16 cellular contexts compared by ENCODE assay signal in the genomic region with DNA sequence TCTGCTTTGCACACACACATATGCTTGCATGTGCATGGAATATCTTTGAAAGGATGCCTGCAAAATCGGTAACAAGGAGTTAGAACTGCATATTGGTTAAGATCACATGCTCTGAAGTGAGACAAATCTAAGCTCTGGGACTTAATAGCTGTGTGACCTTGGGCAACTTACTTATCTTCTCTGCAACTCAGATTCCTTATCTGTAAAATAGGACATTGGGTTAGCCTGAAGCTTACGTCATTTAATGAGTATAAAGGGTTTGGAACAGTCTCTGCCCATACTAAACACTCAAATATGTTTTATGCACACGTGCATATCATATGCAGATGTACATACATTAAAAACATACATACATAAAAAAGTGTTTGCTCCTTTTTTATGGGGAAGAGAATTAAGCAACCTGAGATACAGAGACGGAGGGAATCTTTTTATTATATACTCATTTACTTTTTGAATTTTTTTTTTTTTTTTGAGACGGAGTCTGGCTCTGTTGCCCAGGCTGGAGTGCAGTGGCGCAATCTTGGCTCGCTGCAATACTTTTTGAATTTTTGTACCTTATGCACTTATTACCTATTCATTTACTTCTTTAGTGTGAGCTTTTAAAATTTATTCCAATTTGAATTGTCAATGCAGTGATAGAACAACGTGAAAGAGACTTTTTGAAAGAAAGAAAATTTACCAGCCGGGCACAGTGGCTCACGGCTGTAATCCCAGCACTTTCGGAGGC.
A peak's percentile ranks its signal among the peaks of the same experiment; 100 is the strongest.
DNase-seq lines count a peak whose midpoint lies in the region; ATAC-seq and TF ChIP-seq lines count a peak whose summit lies in the region.
"Had no signal": no experiment of that assay in that cellular context is flagged by ENCODE, and none has a peak within 500 bp of the region (broad histone marks: within the 10 kb centered on the region; RNA-seq: fewer than 3 reads in every experiment).

No MANE protein-coding gene starts in this region.

- H3K9me3 ChIP-seq in BLaER1 (no peaks in the 10 kb centered on the region), KOPT-K1 (ENCODE audit: insufficient read depth, low read length, poor library complexity, severe bottlenecking) (no peaks in the 10 kb centered on the region), neural progenitor cell (ENCODE audit: low read depth) (no peaks in the 10 kb centered on the region)
- H3K9me3 ChIP-seq: left ventricle myocardium inferior had no signal

- H3K4me1 ChIP-seq in BLaER1 (peaks cover 100% of the 10 kb centered on the region), neural progenitor cell (peaks cover 68% of the 10 kb centered on the region)

- H3K36me3 ChIP-seq in BLaER1: peaks cover 60% of the 10 kb centered on the region
- peaks cover 47% of the 10 kb centered on the region for H3K36me3 ChIP-seq in KOPT-K1 (ENCODE audit: insufficient read depth, low read length)
- H3K36me3 ChIP-seq in neural progenitor cell: no peaks in the 10 kb centered on the region
- H3K36me3 ChIP-seq: left ventricle myocardium inferior had no signal

- peaks cover 18% of the 10 kb centered on the region for H3K36me3 Mint-ChIP-seq in neural progenitor cell

- no peak overlapping the region for H2AFZ ChIP-seq in neural progenitor cell (replicated peaks)

- H3K4me3 ChIP-seq in BLaER1 (no peak overlapping the region), neural progenitor cell (peak overlapping the region; percentile 31)
- H3K4me3 ChIP-seq: left ventricle myocardium inferior, skin epidermis had no signal

- H3K9me3 Mint-ChIP-seq in neural progenitor cell: no peaks in the 10 kb centered on the region

- H3K9ac ChIP-seq in BLaER1 (peak overlapping the region; percentile 76), neural progenitor cell (peak overlapping the region; percentile 2)

- H4K20me1 ChIP-seq in BLaER1: no peaks in the 10 kb centered on the region; the same call in 1 of the 2 replicates
- peaks cover 50% of the 10 kb centered on the region for H4K20me1 ChIP-seq in neural progenitor cell (ENCODE audit: low read depth)

- peaks cover 37% of the 10 kb centered on the region for H3F3A ChIP-seq in neural progenitor cell (ENCODE audit: low read depth)

- H3K4me1 Mint-ChIP-seq in neural progenitor cell: peaks cover 96% of the 10 kb centered on the region

- peak overlapping the region; percentile 100 for H3K27ac Mint-ChIP-seq in neural progenitor cell

- peak overlapping the region; percentile 67 for H3K4me3 Mint-ChIP-seq in neural progenitor cell

- H3K27ac ChIP-seq in BLaER1 (peak overlapping the region; percentile 93), KOPT-K1 (ENCODE audit: low read depth, low read length, poor library complexity, severe bottlenecking) (peak overlapping the region; percentile 82), cingulate gyrus (ENCODE audit: low read depth, low read length) (peak overlapping the region; percentile 88), neural progenitor cell (peak overlapping the region; percentile 95)

- ATAC-seq in HG03097 (IDR thresholded peaks at IDR 0.05; ENCODE audit: low FRiP score, unreplicated experiment) (no peak), HG03108 (IDR thresholded peaks at IDR 0.05; ENCODE audit: unreplicated experiment) (no peak)
- ATAC-seq: HCT116 had no signal

- DNase-seq in neural progenitor cell (ENCODE audit: low spot score): no peak
- no peak for DNase-seq in NAMALWA (ENCODE audit: low spot score)
- DNase-seq in NCI-H2029 treated with DMSO at 0.1 percent for 48 hours (lab: John Stamatoyannopoulos, UW): no peak
- DNase-seq: activated naive CD4-positive, alpha-beta T cell; anterior cingulate cortex; cerebellar nuclear complex; left ventricle myocardium inferior; stimulated activated CD4-positive, alpha-beta T cell treated with anti-CD3 and anti-CD28 coated beads, Interleukin-4, amount 100 ng/mL, for 24 hours; SW 1271 had no signal

- H3K79me2 ChIP-seq in neural progenitor cell (ENCODE audit: low read depth): peaks cover 84% of the 10 kb centered on the region

- H3K4me2 ChIP-seq in BLaER1: peak overlapping the region; percentile 91
- peak overlapping the region; percentile 76 for H3K4me2 ChIP-seq in neural progenitor cell

- peaks cover 9% of the 10 kb centered on the region for H3K27me3 Mint-ChIP-seq in neural progenitor cell (ENCODE audit: insufficient read depth, low read depth)

- H3K27me3 ChIP-seq in BLaER1: no peaks in the 10 kb centered on the region
- H3K27me3 ChIP-seq in neural progenitor cell: no peaks in the 10 kb centered on the region

- TF ChIP-seq CTCF in neural progenitor cell (IDR thresholded peaks at IDR 0.05): no peak
